ENCODE assay signal across 1 cellular context in the genomic region with DNA sequence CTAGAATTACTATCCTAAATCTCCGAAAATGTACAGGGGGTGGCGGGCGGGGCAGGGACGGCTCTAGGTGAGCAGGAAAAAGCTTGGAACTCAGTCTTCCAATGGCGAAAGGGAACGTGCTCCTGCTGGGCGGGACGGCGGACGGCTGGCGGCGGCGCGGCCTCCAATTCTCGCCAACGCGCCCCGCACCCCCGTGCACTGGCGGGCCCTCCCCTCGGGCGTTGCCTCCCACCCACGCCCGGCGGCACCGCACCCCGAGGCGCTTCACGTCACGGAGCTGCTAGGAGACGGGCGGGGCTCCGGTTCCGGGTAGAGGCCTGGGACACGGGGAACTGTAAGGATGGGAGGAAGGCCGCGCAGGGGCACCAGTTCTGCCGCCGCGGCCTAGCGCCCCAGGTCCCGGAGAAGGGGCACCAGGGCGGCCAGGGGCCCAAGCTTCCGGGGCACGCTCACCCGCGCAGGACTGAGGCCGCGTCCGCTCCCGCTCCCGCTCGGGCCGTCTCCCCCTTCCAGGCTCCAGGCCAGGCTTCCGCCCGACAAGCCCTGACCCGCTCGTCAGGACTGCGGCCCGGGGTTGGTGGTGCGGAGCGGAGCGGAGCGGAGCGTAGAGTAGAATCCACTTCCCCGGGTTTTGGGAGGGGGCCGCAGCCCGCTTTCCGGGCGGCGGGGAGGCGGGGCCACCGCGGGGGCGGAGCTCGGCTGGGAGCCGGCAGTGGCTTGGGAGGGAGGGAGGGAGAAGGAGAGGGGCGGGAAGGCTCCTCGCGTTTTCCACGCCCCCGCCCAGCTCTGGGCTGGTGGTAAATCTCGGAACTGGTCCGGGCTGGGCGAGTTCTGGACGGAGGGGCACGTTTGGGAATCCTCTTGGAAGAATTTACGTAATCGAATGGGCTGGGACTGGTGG.
TF ChIP-seq lines count a peak whose summit lies in the region.

A gene (minus strand): TSS at position 594 of the 901 bp plus-strand sequence. CDS start 3,167 bp downstream, outside the sequence.

TF ChIP-seq in WTC11, 78 proteins besides CTCF, POLR2A, EP300 and RAD21 (continued from another document and continues in another):
- TF ChIP-seq, protein P1, sequence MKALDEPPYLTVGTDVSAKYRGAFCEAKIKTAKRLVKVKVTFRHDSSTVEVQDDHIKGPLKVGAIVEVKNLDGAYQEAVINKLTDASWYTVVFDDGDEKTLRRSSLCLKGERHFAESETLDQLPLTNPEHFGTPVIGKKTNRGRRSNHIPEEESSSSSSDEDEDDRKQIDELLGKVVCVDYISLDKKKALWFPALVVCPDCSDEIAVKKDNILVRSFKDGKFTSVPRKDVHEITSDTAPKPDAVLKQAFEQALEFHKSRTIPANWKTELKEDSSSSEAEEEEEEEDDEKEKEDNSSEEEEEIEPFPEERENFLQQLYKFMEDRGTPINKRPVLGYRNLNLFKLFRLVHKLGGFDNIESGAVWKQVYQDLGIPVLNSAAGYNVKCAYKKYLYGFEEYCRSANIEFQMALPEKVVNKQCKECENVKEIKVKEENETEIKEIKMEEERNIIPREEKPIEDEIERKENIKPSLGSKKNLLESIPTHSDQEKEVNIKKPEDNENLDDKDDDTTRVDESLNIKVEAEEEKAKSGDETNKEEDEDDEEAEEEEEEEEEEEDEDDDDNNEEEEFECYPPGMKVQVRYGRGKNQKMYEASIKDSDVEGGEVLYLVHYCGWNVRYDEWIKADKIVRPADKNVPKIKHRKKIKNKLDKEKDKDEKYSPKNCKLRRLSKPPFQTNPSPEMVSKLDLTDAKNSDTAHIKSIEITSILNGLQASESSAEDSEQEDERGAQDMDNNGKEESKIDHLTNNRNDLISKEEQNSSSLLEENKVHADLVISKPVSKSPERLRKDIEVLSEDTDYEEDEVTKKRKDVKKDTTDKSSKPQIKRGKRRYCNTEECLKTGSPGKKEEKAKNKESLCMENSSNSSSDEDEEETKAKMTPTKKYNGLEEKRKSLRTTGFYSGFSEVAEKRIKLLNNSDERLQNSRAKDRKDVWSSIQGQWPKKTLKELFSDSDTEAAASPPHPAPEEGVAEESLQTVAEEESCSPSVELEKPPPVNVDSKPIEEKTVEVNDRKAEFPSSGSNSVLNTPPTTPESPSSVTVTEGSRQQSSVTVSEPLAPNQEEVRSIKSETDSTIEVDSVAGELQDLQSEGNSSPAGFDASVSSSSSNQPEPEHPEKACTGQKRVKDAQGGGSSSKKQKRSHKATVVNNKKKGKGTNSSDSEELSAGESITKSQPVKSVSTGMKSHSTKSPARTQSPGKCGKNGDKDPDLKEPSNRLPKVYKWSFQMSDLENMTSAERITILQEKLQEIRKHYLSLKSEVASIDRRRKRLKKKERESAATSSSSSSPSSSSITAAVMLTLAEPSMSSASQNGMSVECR (CRISPR knock-in tag; IDR thresholded peaks at IDR 0.05; ENCODE audit: borderline replicate concordance): peak; percentile 78; the same call in 1 of the 2 replicates
- TF ChIP-seq MYBL2 (CRISPR knock-in tag; IDR thresholded peaks at IDR 0.05) (no peak), JUN (CRISPR knock-in tag; IDR thresholded peaks at IDR 0.05) (no peak), FOXP1 (CRISPR knock-in tag; IDR thresholded peaks at IDR 0.05; ENCODE audit: borderline replicate concordance) (peak; percentile 76; the same call in 1 of the 2 replicates), RELA (CRISPR knock-in tag; IDR thresholded peaks at IDR 0.05; ENCODE audit: borderline replicate concordance) (no peak), NR3C1 (CRISPR knock-in tag; conservative IDR thresholded peaks at IDR 0.05; ENCODE audit: low read depth) (no peak), KAT7 (CRISPR knock-in tag; IDR thresholded peaks at IDR 0.05; ENCODE audit: borderline replicate concordance) (0 out of 2 replicates have a peak, but pooled peaks have one; percentile 28), OVOL2 (CRISPR knock-in tag; IDR thresholded peaks at IDR 0.05; ENCODE audit: borderline replicate concordance) (no peak), GTF2I (CRISPR knock-in tag; conservative IDR thresholded peaks at IDR 0.05) (no peak), CREB1 (CRISPR knock-in tag; IDR thresholded peaks at IDR 0.05) (0 out of 2 replicates have a peak, but pooled peaks have one; percentile 51), TEAD1 (CRISPR knock-in tag; IDR thresholded peaks at IDR 0.05) (no peak; the same call in 1 of the 2 replicates), ZNF317 (CRISPR knock-in tag; IDR thresholded peaks at IDR 0.05; ENCODE audit: borderline replicate concordance, low read depth) (0 out of 2 replicates have a peak, but pooled peaks have one; percentile 32), FOXJ3 (CRISPR knock-in tag; IDR thresholded peaks at IDR 0.05; ENCODE audit: borderline replicate concordance) (no peak), ETV6 (CRISPR knock-in tag; IDR thresholded peaks at IDR 0.05) (peak; percentile 88), ATF1 (CRISPR knock-in tag; IDR thresholded peaks at IDR 0.05) (no peak), SMAD4 (CRISPR knock-in tag; IDR thresholded peaks at IDR 0.05) (no peak), TEAD4 (CRISPR knock-in tag; IDR thresholded peaks at IDR 0.05) (no peak)
- TF ChIP-seq, protein P2, sequence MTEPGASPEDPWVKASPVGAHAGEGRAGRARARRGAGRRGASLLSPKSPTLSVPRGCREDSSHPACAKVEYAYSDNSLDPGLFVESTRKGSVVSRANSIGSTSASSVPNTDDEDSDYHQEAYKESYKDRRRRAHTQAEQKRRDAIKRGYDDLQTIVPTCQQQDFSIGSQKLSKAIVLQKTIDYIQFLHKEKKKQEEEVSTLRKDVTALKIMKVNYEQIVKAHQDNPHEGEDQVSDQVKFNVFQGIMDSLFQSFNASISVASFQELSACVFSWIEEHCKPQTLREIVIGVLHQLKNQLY (CRISPR knock-in tag; IDR thresholded peaks at IDR 0.05): no peak
- TF ChIP-seq, protein P3, sequence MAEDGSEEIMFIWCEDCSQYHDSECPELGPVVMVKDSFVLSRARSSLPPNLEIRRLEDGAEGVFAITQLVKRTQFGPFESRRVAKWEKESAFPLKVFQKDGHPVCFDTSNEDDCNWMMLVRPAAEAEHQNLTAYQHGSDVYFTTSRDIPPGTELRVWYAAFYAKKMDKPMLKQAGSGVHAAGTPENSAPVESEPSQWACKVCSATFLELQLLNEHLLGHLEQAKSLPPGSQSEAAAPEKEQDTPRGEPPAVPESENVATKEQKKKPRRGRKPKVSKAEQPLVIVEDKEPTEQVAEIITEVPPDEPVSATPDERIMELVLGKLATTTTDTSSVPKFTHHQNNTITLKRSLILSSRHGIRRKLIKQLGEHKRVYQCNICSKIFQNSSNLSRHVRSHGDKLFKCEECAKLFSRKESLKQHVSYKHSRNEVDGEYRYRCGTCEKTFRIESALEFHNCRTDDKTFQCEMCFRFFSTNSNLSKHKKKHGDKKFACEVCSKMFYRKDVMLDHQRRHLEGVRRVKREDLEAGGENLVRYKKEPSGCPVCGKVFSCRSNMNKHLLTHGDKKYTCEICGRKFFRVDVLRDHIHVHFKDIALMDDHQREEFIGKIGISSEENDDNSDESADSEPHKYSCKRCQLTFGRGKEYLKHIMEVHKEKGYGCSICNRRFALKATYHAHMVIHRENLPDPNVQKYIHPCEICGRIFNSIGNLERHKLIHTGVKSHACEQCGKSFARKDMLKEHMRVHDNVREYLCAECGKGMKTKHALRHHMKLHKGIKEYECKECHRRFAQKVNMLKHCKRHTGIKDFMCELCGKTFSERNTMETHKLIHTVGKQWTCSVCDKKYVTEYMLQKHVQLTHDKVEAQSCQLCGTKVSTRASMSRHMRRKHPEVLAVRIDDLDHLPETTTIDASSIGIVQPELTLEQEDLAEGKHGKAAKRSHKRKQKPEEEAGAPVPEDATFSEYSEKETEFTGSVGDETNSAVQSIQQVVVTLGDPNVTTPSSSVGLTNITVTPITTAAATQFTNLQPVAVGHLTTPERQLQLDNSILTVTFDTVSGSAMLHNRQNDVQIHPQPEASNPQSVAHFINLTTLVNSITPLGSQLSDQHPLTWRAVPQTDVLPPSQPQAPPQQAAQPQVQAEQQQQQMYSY (CRISPR knock-in tag; IDR thresholded peaks at IDR 0.05): peak; percentile 97
- TF ChIP-seq, protein P4, sequence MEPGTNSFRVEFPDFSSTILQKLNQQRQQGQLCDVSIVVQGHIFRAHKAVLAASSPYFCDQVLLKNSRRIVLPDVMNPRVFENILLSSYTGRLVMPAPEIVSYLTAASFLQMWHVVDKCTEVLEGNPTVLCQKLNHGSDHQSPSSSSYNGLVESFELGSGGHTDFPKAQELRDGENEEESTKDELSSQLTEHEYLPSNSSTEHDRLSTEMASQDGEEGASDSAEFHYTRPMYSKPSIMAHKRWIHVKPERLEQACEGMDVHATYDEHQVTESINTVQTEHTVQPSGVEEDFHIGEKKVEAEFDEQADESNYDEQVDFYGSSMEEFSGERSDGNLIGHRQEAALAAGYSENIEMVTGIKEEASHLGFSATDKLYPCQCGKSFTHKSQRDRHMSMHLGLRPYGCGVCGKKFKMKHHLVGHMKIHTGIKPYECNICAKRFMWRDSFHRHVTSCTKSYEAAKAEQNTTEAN (CRISPR knock-in tag; IDR thresholded peaks at IDR 0.05): peak; percentile 77
- TF ChIP-seq, protein P5, sequence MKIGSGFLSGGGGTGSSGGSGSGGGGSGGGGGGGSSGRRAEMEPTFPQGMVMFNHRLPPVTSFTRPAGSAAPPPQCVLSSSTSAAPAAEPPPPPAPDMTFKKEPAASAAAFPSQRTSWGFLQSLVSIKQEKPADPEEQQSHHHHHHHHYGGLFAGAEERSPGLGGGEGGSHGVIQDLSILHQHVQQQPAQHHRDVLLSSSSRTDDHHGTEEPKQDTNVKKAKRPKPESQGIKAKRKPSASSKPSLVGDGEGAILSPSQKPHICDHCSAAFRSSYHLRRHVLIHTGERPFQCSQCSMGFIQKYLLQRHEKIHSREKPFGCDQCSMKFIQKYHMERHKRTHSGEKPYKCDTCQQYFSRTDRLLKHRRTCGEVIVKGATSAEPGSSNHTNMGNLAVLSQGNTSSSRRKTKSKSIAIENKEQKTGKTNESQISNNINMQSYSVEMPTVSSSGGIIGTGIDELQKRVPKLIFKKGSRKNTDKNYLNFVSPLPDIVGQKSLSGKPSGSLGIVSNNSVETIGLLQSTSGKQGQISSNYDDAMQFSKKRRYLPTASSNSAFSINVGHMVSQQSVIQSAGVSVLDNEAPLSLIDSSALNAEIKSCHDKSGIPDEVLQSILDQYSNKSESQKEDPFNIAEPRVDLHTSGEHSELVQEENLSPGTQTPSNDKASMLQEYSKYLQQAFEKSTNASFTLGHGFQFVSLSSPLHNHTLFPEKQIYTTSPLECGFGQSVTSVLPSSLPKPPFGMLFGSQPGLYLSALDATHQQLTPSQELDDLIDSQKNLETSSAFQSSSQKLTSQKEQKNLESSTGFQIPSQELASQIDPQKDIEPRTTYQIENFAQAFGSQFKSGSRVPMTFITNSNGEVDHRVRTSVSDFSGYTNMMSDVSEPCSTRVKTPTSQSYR (CRISPR knock-in tag; IDR thresholded peaks at IDR 0.05): 0 out of 2 replicates have a peak, but pooled peaks have one; percentile 39
- TF ChIP-seq, protein P6, sequence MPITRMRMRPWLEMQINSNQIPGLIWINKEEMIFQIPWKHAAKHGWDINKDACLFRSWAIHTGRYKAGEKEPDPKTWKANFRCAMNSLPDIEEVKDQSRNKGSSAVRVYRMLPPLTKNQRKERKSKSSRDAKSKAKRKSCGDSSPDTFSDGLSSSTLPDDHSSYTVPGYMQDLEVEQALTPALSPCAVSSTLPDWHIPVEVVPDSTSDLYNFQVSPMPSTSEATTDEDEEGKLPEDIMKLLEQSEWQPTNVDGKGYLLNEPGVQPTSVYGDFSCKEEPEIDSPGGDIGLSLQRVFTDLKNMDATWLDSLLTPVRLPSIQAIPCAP (CRISPR knock-in tag; IDR thresholded peaks at IDR 0.05): no peak
- TF ChIP-seq, protein P7, sequence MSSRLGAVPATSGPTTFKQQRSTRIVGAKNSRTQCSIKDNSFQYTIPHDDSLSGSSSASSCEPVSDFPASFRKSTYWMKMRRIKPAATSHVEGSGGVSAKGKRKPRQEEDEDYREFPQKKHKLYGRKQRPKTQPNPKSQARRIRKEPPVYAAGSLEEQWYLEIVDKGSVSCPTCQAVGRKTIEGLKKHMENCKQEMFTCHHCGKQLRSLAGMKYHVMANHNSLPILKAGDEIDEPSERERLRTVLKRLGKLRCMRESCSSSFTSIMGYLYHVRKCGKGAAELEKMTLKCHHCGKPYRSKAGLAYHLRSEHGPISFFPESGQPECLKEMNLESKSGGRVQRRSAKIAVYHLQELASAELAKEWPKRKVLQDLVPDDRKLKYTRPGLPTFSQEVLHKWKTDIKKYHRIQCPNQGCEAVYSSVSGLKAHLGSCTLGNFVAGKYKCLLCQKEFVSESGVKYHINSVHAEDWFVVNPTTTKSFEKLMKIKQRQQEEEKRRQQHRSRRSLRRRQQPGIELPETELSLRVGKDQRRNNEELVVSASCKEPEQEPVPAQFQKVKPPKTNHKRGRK (CRISPR knock-in tag; IDR thresholded peaks at IDR 0.05; ENCODE audit: borderline replicate concordance): no peak
- TF ChIP-seq, protein P8, sequence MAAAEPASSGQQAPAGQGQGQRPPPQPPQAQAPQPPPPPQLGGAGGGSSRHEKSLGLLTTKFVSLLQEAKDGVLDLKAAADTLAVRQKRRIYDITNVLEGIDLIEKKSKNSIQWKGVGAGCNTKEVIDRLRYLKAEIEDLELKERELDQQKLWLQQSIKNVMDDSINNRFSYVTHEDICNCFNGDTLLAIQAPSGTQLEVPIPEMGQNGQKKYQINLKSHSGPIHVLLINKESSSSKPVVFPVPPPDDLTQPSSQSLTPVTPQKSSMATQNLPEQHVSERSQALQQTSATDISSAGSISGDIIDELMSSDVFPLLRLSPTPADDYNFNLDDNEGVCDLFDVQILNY (CRISPR knock-in tag; IDR thresholded peaks at IDR 0.05): peak; percentile 85; the same call in 1 of the 2 replicates
- TF ChIP-seq, protein P9, sequence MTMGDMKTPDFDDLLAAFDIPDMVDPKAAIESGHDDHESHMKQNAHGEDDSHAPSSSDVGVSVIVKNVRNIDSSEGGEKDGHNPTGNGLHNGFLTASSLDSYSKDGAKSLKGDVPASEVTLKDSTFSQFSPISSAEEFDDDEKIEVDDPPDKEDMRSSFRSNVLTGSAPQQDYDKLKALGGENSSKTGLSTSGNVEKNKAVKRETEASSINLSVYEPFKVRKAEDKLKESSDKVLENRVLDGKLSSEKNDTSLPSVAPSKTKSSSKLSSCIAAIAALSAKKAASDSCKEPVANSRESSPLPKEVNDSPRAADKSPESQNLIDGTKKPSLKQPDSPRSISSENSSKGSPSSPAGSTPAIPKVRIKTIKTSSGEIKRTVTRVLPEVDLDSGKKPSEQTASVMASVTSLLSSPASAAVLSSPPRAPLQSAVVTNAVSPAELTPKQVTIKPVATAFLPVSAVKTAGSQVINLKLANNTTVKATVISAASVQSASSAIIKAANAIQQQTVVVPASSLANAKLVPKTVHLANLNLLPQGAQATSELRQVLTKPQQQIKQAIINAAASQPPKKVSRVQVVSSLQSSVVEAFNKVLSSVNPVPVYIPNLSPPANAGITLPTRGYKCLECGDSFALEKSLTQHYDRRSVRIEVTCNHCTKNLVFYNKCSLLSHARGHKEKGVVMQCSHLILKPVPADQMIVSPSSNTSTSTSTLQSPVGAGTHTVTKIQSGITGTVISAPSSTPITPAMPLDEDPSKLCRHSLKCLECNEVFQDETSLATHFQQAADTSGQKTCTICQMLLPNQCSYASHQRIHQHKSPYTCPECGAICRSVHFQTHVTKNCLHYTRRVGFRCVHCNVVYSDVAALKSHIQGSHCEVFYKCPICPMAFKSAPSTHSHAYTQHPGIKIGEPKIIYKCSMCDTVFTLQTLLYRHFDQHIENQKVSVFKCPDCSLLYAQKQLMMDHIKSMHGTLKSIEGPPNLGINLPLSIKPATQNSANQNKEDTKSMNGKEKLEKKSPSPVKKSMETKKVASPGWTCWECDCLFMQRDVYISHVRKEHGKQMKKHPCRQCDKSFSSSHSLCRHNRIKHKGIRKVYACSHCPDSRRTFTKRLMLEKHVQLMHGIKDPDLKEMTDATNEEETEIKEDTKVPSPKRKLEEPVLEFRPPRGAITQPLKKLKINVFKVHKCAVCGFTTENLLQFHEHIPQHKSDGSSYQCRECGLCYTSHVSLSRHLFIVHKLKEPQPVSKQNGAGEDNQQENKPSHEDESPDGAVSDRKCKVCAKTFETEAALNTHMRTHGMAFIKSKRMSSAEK (CRISPR knock-in tag; IDR thresholded peaks at IDR 0.05; ENCODE audit: borderline replicate concordance): 0 out of 2 replicates have a peak, but pooled peaks have one; percentile 45
- TF ChIP-seq, protein P10, sequence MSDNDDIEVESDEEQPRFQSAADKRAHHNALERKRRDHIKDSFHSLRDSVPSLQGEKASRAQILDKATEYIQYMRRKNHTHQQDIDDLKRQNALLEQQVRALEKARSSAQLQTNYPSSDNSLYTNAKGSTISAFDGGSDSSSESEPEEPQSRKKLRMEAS (CRISPR knock-in tag; IDR thresholded peaks at IDR 0.05): peak; percentile 53; the same call in 1 of the 2 replicates
